In genomic region chr9:123349691-123350480, GRCh38 we compare ENCODE assay signal across 1 cellular context.
TF ChIP-seq lines count a peak whose summit lies in the region.

No MANE protein-coding gene starts in this region.

TF ChIP-seq in GM12878, 131 proteins besides CTCF, POLR2A, EP300 and RAD21 (continued from another document):
- TF ChIP-seq, protein P1, sequence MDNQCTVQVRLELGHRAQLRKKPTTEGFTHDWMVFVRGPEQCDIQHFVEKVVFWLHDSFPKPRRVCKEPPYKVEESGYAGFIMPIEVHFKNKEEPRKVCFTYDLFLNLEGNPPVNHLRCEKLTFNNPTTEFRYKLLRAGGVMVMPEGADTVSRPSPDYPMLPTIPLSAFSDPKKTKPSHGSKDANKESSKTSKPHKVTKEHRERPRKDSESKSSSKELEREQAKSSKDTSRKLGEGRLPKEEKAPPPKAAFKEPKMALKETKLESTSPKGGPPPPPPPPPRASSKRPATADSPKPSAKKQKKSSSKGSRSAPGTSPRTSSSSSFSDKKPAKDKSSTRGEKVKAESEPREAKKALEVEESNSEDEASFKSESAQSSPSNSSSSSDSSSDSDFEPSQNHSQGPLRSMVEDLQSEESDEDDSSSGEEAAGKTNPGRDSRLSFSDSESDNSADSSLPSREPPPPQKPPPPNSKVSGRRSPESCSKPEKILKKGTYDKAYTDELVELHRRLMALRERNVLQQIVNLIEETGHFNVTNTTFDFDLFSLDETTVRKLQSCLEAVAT (IDR thresholded peaks at IDR 0.05), result peak; percentile 49; the same call in 1 of the 2 replicates
- TF ChIP-seq ZNF24 (IDR thresholded peaks at IDR 0.05) (no peak), MYC (IDR thresholded peaks at IDR 0.05; ENCODE audit: insufficient read depth, insufficient read length, insufficient replicate concordance, low read length, severe bottlenecking) (no peak), RB1 (IDR thresholded peaks at IDR 0.05; ENCODE audit: borderline replicate concordance) (peak; percentile 72; the same call in 1 of the 2 replicates), RFX5 (IDR thresholded peaks at IDR 0.05; ENCODE audit: low read depth, low read length) (no peak), EED (IDR thresholded peaks at IDR 0.05; ENCODE audit: low read depth) (no peak), SMC3 (IDR thresholded peaks at IDR 0.05; ENCODE audit: borderline replicate concordance, low read length) (peak; percentile 96), NFYA (IDR thresholded peaks at IDR 0.05; ENCODE audit: borderline replicate concordance, low read depth, low read length) (no peak), GABPA (IDR thresholded peaks at IDR 0.05; ENCODE audit: low read depth) (no peak), KLF5 (IDR thresholded peaks at IDR 0.05; ENCODE audit: partially characterized antibody) (no peak), SMARCA5 (IDR thresholded peaks at IDR 0.05) (peak; percentile 49; the same call in 1 of the 2 replicates)
